8 cellular contexts compared by ENCODE assay signal in genomic region chr12:130838284-130838950, GRCh38. TPM values are rescaled to one million over a fixed set of nuclear protein-coding genes. Genes with fewer than 3 reads are reported as not detected.
DNase-seq lines count a peak whose midpoint lies in the region; ATAC-seq and TF ChIP-seq lines count a peak whose summit lies in the region.

No MANE protein-coding gene starts in this region.

- peak; percentile 27 for ATAC-seq in HG02973 (IDR thresholded peaks at IDR 0.05; ENCODE audit: unreplicated experiment)

- DNase-seq in stimulated activated CD4-positive, alpha-beta T cell treated with anti-CD3 and anti-CD28 coated beads, Interleukin-15, amount 100 ng/mL, for 24 hours: peak; percentile 48
- no peak for DNase-seq in stimulated activated CD4-positive, alpha-beta T cell treated with anti-CD3 and anti-CD28 coated beads, Interleukin-1b, Interleukin-23, amount 100 ng/mL, for 48 hours
- peak; percentile 54 for DNase-seq in OCI-M1 (lab: John Stamatoyannopoulos, UW)
- DNase-seq in astrocyte of the cerebellum (ENCODE audit: low read depth): no peak
- no peak for DNase-seq in kidney glomerular epithelial cell (lab: John Stamatoyannopoulos, UW)

- H3K27ac ChIP-seq in skeletal muscle tissue (ENCODE audit: low read depth, low read length): no peak overlapping the region

- peak overlapping the region in 2 of 3 donors; percentile 64 to 75 for H3K9ac ChIP-seq in skeletal muscle tissue (ENCODE audit: low read depth in 1 of 3, low read length in 3 of 3)

- in situ Hi-C loops in astrocyte of the cerebellum (cut with HindIII; ENCODE audit: low sequenced_read_pairs): no loop called here

- TF ChIP-seq CTCF in astrocyte of the cerebellum (IDR thresholded peaks at IDR 0.05; ENCODE audit: low read depth, low read length, missing control alignments): no peak

- H3K4me3 ChIP-seq in astrocyte of the cerebellum (ENCODE audit: low read depth, low read length) (peak overlapping the region; percentile 83), iPS-18c (ENCODE audit: insufficient read depth, low read depth, low read length) (peak overlapping the region; percentile 77), skeletal muscle tissue (ENCODE audit: low read length in 3 of 3) (peak overlapping the region; percentile 52 to 77 (median 65))

- H3K27me3 ChIP-seq in skeletal muscle tissue (ENCODE audit: control insufficient read depth in 3 of 3, insufficient read depth in 3 of 3, low read length in 3 of 3): no peaks in the 10 kb centered on the region

- peaks cover 10 to 17% (median 15%) of the 10 kb centered on the region in 3 donors for H3K4me1 ChIP-seq in skeletal muscle tissue (ENCODE audit: control insufficient read depth in 3 of 3, insufficient read depth in 3 of 3, low read length in 3 of 3)

- H3K9me3 ChIP-seq in iPS-18c (ENCODE audit: control insufficient read depth, insufficient read depth, low read length) (no peaks in the 10 kb centered on the region), skeletal muscle tissue (ENCODE audit: control insufficient read depth in 3 of 3, low read length in 3 of 3) (no peaks in the 10 kb centered on the region)

- H3K36me3 ChIP-seq in skeletal muscle tissue (ENCODE audit: control insufficient read depth in 3 of 3, insufficient read depth in 3 of 3, low read length in 3 of 3): no peaks in the 10 kb centered on the region

RNA-seq across cellular contexts. Expression of gene STX2, which starts 0.6 kb away (rescaled TPM):
- 13.6 TPM for total RNA-seq in skeletal muscle tissue

RNA-seq across cellular contexts. Expression of gene RAN, which starts 33.4 kb away (rescaled TPM):
- 227 TPM for total RNA-seq in skeletal muscle tissue

Comparison
In these comparisons a context has a peak if more than half of its experiments do, and no peak if none do; other contexts are left out.
1. DNase-seq: peak in stimulated activated CD4-positive, alpha-beta T cell treated with anti-CD3 and anti-CD28 coated beads, Interleukin-15, amount 100 ng/mL, for 24 hours (single experiment) and OCI-M1 (single experiment); none in stimulated activated CD4-positive, alpha-beta T cell treated with anti-CD3 and anti-CD28 coated beads, Interleukin-1b, Interleukin-23, amount 100 ng/mL, for 48 hours (single experiment), astrocyte of the cerebellum (single experiment) and kidney glomerular epithelial cell (single experiment).
2. Peak in every context shown above with its lines, with median percentiles within 50 percentile points of each other: H3K4me3 ChIP-seq.